Comparison of ENCODE assay signal across 25 cellular contexts in genomic region chr2:213228638-213229037, GRCh38. TPM values are rescaled to one million over a fixed set of nuclear protein-coding genes. Genes with fewer than 3 reads are reported as not detected.
A peak's percentile ranks its signal among the peaks of the same experiment; 100 is the strongest.
DNase-seq lines count a peak whose midpoint lies in the region; ATAC-seq, FAIRE-seq and TF ChIP-seq lines count a peak whose summit lies in the region.
"Had no signal": no experiment of that assay in that cellular context is flagged by ENCODE, and none has a peak within 500 bp of the region (broad histone marks: within the 10 kb centered on the region; RNA-seq: fewer than 3 reads in every experiment).

No MANE protein-coding gene starts in this region.

- 74% methylated on average over 1 of the region's 1 CpG; no CpG with 5 or more reads in 1 of the 2 experiments for WGBS in H1 (ENCODE audit: extremely low coverage in 1 of 2, insufficient coverage in 1 of 2, insufficient read length in 1 of 2, insufficient replicate concordance in 2 of 2, low coverage in 1 of 2, low lambda C conversion rate in 2 of 2, missing lambda C conversion rate in 1 of 2), 2 experiments

- no peak overlapping the region for H4K91ac ChIP-seq in H1 (replicated peaks; ENCODE audit: insufficient read length, low read length)

- TF ChIP-seq CTCF in DOHH2 (IDR thresholded peaks at IDR 0.05; ENCODE audit: low read depth, low read length, poor library complexity, severe bottlenecking) (no peak), OCI-LY1 (IDR thresholded peaks at IDR 0.05; ENCODE audit: low read length) (no peak), H1 (IDR thresholded peaks at IDR 0.05; ENCODE audit: control extremely low read depth in 1 of 3, insufficient read depth in 1 of 3, low read depth in 1 of 3, low read length in 3 of 3) (no peak)

- H4K5ac ChIP-seq in H1 (ENCODE audit: insufficient read length, low read depth, low read length) = no peak overlapping the region

- H4K20me1 ChIP-seq in BLaER1 = no peaks in the 10 kb centered on the region
- no peaks in the 10 kb centered on the region for H4K20me1 ChIP-seq in DOHH2 (ENCODE audit: control insufficient read depth, insufficient read depth, low read depth, low read length)
- H4K20me1 ChIP-seq in OCI-LY1 (ENCODE audit: insufficient read depth, low read length) = no peaks in the 10 kb centered on the region
- H4K20me1 ChIP-seq in H1 (replicated peaks in 1 of 2; ENCODE audit: control insufficient read depth in 1 of 2, insufficient read depth in 2 of 2, low read length in 2 of 2) = no peaks in the 10 kb centered on the region

- H3K9me2 ChIP-seq in DOHH2 (replicated peaks; ENCODE audit: control insufficient read depth, low read length) = no peaks in the 10 kb centered on the region
- H3K9me2 ChIP-seq in OCI-LY1 (ENCODE audit: low read depth, low read length) = no peaks in the 10 kb centered on the region

- no peaks in the 10 kb centered on the region for H3K27me3 ChIP-seq in BLaER1
- no peaks in the 10 kb centered on the region for H3K27me3 ChIP-seq in DOHH2 (ENCODE audit: control insufficient read depth, low read length)
- no peaks in the 10 kb centered on the region for H3K27me3 ChIP-seq in OCI-LY1 (ENCODE audit: insufficient read depth, low read length)
- H3K27me3 ChIP-seq in H1 (replicated peaks in 1 of 4; ENCODE audit: control insufficient read depth in 3 of 4, extremely low read depth in 1 of 4, insufficient read depth in 3 of 4, low read length in 3 of 4) = no peaks in the 10 kb centered on the region

- no peak overlapping the region for H2BK5ac ChIP-seq in H1 (ENCODE audit: low read depth, low read length)

- H2AK5ac ChIP-seq in H1 (ENCODE audit: low read depth, low read length) = no peak overlapping the region

- H3K4me1 ChIP-seq in BLaER1 (peaks cover 80% of the 10 kb centered on the region), DOHH2 (ENCODE audit: control insufficient read depth, low read length) (peaks cover 98% of the 10 kb centered on the region), OCI-LY1 (ENCODE audit: insufficient read depth, low read length, severe bottlenecking) (peaks cover 94% of the 10 kb centered on the region), H1 (replicated peaks in 1 of 4; ENCODE audit: control insufficient read depth in 3 of 4, insufficient read depth in 4 of 4, low read length in 3 of 4) (peaks cover 0 to 8% (median under 1%) of the 10 kb centered on the region in 4 experiments; a peak in 2 of 7 replicates)

- H3F3A ChIP-seq in DOHH2 (ENCODE audit: control insufficient read depth, insufficient read depth) (peaks cover 39% of the 10 kb centered on the region), OCI-LY1 (ENCODE audit: insufficient read depth, low read length) (peaks cover 16% of the 10 kb centered on the region; the same call in 1 of the 2 replicates)

- H2AFZ ChIP-seq in OCI-LY1 (ENCODE audit: low read length) = no peak overlapping the region
- H2AFZ ChIP-seq in H1 (ENCODE audit: low read length) = no peak overlapping the region

- H2BK20ac ChIP-seq in H1 (ENCODE audit: low read length) = no peak overlapping the region

- no peak overlapping the region for H3K9ac ChIP-seq in BLaER1
- H3K9ac ChIP-seq in OCI-LY1 (ENCODE audit: low read length) = peak overlapping the region; percentile 83
- peak overlapping the region in 1 of 4 experiments; percentile 34; a peak in 1 of 7 replicates for H3K9ac ChIP-seq in H1 (replicated peaks in 1 of 4; ENCODE audit: extremely low read depth in 1 of 4, low read depth in 3 of 4, low read length in 3 of 4)

- H3K9me3 ChIP-seq in BLaER1 (no peaks in the 10 kb centered on the region), DOHH2 (ENCODE audit: control insufficient read depth, insufficient read depth, low read length) (no peaks in the 10 kb centered on the region), OCI-LY1 (ENCODE audit: low read length) (no peaks in the 10 kb centered on the region), H1 (ENCODE audit: insufficient read depth in 2 of 2, low read depth in 1 of 2, low read length in 1 of 2) (no peaks in the 10 kb centered on the region)

- H3K23ac ChIP-seq in H1 (ENCODE audit: insufficient read length) = no peak overlapping the region

- H3K79me1 ChIP-seq in H1 (ENCODE audit: low read depth, low read length) = no peaks in the 10 kb centered on the region

- DNase-seq in H1 (ENCODE audit: low read depth in 1 of 2, low spot score in 2 of 2) = no peak
- DNase-seq in NCI-H510A treated with DMSO at 0.1 percent for 48 hours (lab: John Stamatoyannopoulos, UW) = no peak
- no peak for DNase-seq in stimulated activated CD4-positive, alpha-beta T cell treated with anti-CD3 and anti-CD28 coated beads, Interleukin-1b, Interleukin-23, amount 100 ng/mL, for 48 hours
- DNase-seq: ACHN; CD8-positive, alpha-beta T cell; DMS 273 treated with DMSO at 0.1 percent for 48 hours; DMS79; KG1; NCI-H1048; NCI-H1417; NCI-H1694 treated with DMSO at 0.1 percent for 48 hours; NCI-H2081; NCI-H2171; NCI-H226; NCI-H510A; NCI-H774; SHP77; T-helper 1 cell had no signal

- H3K79me2 ChIP-seq in DOHH2 (ENCODE audit: control insufficient read depth, low read length) (no peaks in the 10 kb centered on the region), OCI-LY1 (ENCODE audit: insufficient read depth, low read length) (no peaks in the 10 kb centered on the region), H1 (ENCODE audit: control insufficient read depth in 1 of 2, insufficient read depth in 2 of 2, low read length in 2 of 2) (no peaks in the 10 kb centered on the region)

- no peak overlapping the region for H2BK120ac ChIP-seq in H1 (replicated peaks; ENCODE audit: low read depth, low read length)

- H3K4me3 ChIP-seq in BLaER1 (no peak overlapping the region), DOHH2 (ENCODE audit: low read length) (peak overlapping the region; percentile 10; the same call in 1 of the 2 replicates), OCI-LY1 (ENCODE audit: low read depth, low read length, poor library complexity, severe bottlenecking) (no peak overlapping the region), H1 (ENCODE audit: extremely low read depth in 1 of 4, insufficient read depth in 2 of 4, low read depth in 3 of 4, low read length in 4 of 4) (no peak overlapping the region)

- CTCF ChIA-PET in H1 (lab: Charles Lee; ENCODE audit: partially characterized antibody) = no interaction called here

- TF ChIP-seq POLR2A in H1 (IDR thresholded peaks at IDR 0.05; ENCODE audit: control extremely low read depth in 1 of 2, low read depth in 2 of 2, low read length in 2 of 2) = no peak

- no peak overlapping the region for H3K56ac ChIP-seq in H1 (replicated peaks; ENCODE audit: insufficient read length, low read depth, low read length)

- TF ChIP-seq RAD21 in H1 (IDR thresholded peaks at IDR 0.05 in 1 of 2, conservative IDR thresholded peaks at IDR 0.05 in 1 of 2; ENCODE audit: low read depth in 2 of 2, low read length in 2 of 2) = no peak

- H3K27ac ChIP-seq in BLaER1 = no peak overlapping the region
- peak overlapping the region; percentile 96 for H3K27ac ChIP-seq in DOHH2 (ENCODE audit: low read depth, low read length)
- peak overlapping the region; percentile 100 for H3K27ac ChIP-seq in OCI-LY1 (ENCODE audit: low read depth, low read length, poor library complexity, severe bottlenecking)
- H3K27ac ChIP-seq in H1 (ENCODE audit: low read depth, low read length) = no peak overlapping the region
- H3K27ac ChIP-seq: RWPE1 had no signal

- no peak for TF ChIP-seq EP300 in H1 (IDR thresholded peaks at IDR 0.05; ENCODE audit: borderline replicate concordance in 1 of 2, low read depth in 2 of 2, low read length in 2 of 2)

- H3K4ac ChIP-seq in H1 (replicated peaks; ENCODE audit: insufficient read length, low read depth, low read length) = no peak overlapping the region

- no peaks in the 10 kb centered on the region for H3K36me3 ChIP-seq in BLaER1
- peaks cover 12% of the 10 kb centered on the region; the same call in 1 of the 2 replicates for H3K36me3 ChIP-seq in DOHH2 (ENCODE audit: control insufficient read depth, low read length)
- no peaks in the 10 kb centered on the region for H3K36me3 ChIP-seq in OCI-LY1 (ENCODE audit: insufficient read depth, low read length)
- H3K36me3 ChIP-seq in H1 (ENCODE audit: control insufficient read depth in 2 of 4, insufficient read depth in 4 of 4, low read length in 3 of 4) = no peaks in the 10 kb centered on the region

- POLR2A ChIA-PET in H1 (lab: Charles Lee; ENCODE audit: partially characterized antibody) = no interaction called here

- no peaks in the 10 kb centered on the region for H3K23me2 ChIP-seq in H1 (ENCODE audit: low read depth, low read length)

- peak overlapping the region; percentile 69 for H3K4me2 ChIP-seq in BLaER1
- peak overlapping the region; percentile 73; the same call in 1 of the 2 replicates for H3K4me2 ChIP-seq in DOHH2 (ENCODE audit: low read length)
- H3K4me2 ChIP-seq in OCI-LY1 (ENCODE audit: low read length) = no peak overlapping the region; the same call in 1 of the 2 replicates
- H3K4me2 ChIP-seq in H1 (ENCODE audit: insufficient read depth in 1 of 2, low read depth in 2 of 2, low read length in 2 of 2) = no peak overlapping the region

- no peak overlapping the region for H4K8ac ChIP-seq in H1 (ENCODE audit: extremely low read depth, insufficient read depth, low read length)

- H3K18ac ChIP-seq in H1 (ENCODE audit: extremely low read depth, low read length) = no peak overlapping the region

- FAIRE-seq in H1 (lab: Jason Lieb, UNC) = no peak

- no peak overlapping the region for H2BK12ac ChIP-seq in H1 (ENCODE audit: low read depth, low read length)

- ATAC-seq in GM21737 (IDR thresholded peaks at IDR 0.05; ENCODE audit: unreplicated experiment) = no peak
- ATAC-seq: CD8-positive, alpha-beta T cell; HCT116; Panc1 had no signal

- no peak overlapping the region for H2BK15ac ChIP-seq in H1 (ENCODE audit: low read length)

- H3K14ac ChIP-seq in H1 (ENCODE audit: insufficient read length) = no peak overlapping the region

TF ChIP-seq in H1, 55 proteins besides CTCF, POLR2A, EP300 and RAD21 (continues in another document):
- no peak for TF ChIP-seq CEBPB (IDR thresholded peaks at IDR 0.05; ENCODE audit: low read depth, low read length)

RNA-seq across cellular contexts. Expression of gene SPAG16, which starts 55.6 kb away (rescaled TPM):
- total RNA-seq in H1 (2021; fragmentation: NEBNext Ultra II Directional; extraction: Animal tissue kit (Norgen Biotek cat#: 25700)) = 14.7 and 14.9 TPM in 2 replicates
- polyA plus RNA-seq in H1 (2011; rRNA removed) = 6.0 and 6.6 TPM in 2 replicates
- polyA plus RNA-seq in H1 (2011; cell fraction: cytosol; rRNA removed) = 14.3 TPM
- 5.7 TPM for polyA plus RNA-seq in H1 (2011; cell fraction: nucleus; rRNA removed)
- 9.2 to 12.9 TPM (median 10.3 TPM) in 4 replicates for polyA plus RNA-seq in H1 (2012, experiment 1 of 2)
- 2.7 TPM for polyA plus RNA-seq in H1 (2012, experiment 2 of 2)
- 17.1 TPM for polyA plus RNA-seq in H1 (2013, experiment 1 of 2)
- 18.3 TPM for polyA plus RNA-seq in H1 (2013, experiment 2 of 2)
- 4.4 and 5.8 TPM in 2 replicates for polyA minus RNA-seq in H1 (2011; rRNA and poly(A)+ RNA removed)
- polyA minus RNA-seq in H1 (2011; cell fraction: cytosol; rRNA and poly(A)+ RNA removed) = 14.4 TPM
- polyA minus RNA-seq in H1 (2011; cell fraction: nucleus; rRNA and poly(A)+ RNA removed) = 18.8 TPM

Comparison
In these comparisons a context has a peak if more than half of its experiments do, and no peak if none do; other contexts are left out.
1. H3K27ac ChIP-seq: peak in DOHH2 (single experiment) and OCI-LY1 (single experiment); none in BLaER1 (single experiment) and H1 (single experiment).
2. H3K4me2 ChIP-seq: peak in BLaER1 (single experiment) and DOHH2 (single experiment); none in OCI-LY1 (single experiment) and H1 (0 of 2).